10 cellular contexts compared by ENCODE assay signal in the genomic region with DNA sequence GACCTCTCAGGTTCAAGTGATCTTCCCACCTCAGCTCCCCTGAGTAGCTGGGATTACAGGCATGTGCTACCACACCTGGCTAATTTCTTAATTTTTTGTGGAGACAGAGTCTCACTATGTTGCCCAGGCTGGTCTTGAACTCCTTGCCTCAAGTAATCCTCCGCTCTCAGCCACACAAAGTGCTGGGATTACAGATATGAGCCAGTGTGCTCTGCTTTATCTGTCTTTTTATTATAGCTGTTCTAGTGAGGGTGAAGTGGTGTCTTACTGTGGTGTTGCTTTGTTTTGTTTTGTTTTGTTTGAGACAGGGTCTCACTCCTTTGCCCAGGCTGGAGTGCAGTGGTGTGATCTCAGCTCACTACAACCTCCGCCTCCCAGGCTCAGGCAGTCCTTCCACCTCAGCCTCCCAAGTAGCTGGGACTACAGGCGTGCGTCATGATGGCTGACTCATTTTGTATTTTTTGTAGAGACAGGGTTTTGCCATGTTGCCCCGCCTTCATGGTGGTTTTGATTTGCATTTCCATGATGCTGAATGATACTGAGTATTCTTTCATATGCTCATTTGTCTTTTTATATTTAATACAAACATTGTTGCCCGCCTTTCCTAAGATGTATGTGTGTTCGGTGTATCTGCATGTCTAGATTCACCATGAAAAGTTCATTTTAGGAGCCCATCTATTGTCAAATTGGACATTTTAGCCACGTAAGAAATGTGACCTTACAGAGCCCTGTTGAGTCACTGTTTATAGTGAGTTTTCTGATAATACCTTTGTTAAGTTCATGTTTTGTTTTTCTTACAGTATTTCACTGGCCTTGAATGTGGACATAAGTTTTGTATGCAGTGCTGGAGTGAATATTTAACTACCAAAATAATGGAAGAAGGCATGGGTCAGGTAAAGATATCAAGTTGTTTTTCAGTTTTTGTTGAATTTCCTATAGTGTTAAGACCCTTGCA.
DNase-seq lines count a peak whose midpoint lies in the region; ATAC-seq, FAIRE-seq and TF ChIP-seq lines count a peak whose summit lies in the region.
"Had no signal": no experiment of that assay in that cellular context is flagged by ENCODE, and none has a peak within 500 bp of the region (broad histone marks: within the 10 kb centered on the region; RNA-seq: fewer than 3 reads in every experiment).

No MANE protein-coding gene starts in this region.

- TF ChIP-seq CTCF in choroid plexus epithelial cell (conservative IDR thresholded peaks at IDR 0.05; ENCODE audit: low read depth, low read length): no peak

- peaks cover 8% of the 10 kb centered on the region for H3K4me1 Mint-ChIP-seq in activated CD4-positive, alpha-beta T cell treated with anti-CD3 and anti-CD28 coated beads, Interleukin-2, amount 10 ng/mL, durations not matched to agents 7 days and 5 days

- no peaks in the 10 kb centered on the region for H3K9me3 Mint-ChIP-seq in activated CD4-positive, alpha-beta T cell treated with anti-CD3 and anti-CD28 coated beads, Interleukin-2, amount 10 ng/mL, durations not matched to agents 7 days and 5 days

- H3K4me3 ChIP-seq in choroid plexus epithelial cell (ENCODE audit: low read depth, low read length): no peak overlapping the region

- TF ChIP-seq POLR2A in H54 (IDR thresholded peaks at IDR 0.05; ENCODE audit: low read depth, low read length): no peak

- DNase-seq in H54 (ENCODE audit: insufficient read length, low spot score) (no peak), choroid plexus epithelial cell (ENCODE audit: low read depth) (peak; percentile 86), DMS153 treated with DMSO at 0.1 percent for 48 hours (lab: John Stamatoyannopoulos, UW; ENCODE audit: unreplicated experiment) (no peak), NCI-H1092 (lab: John Stamatoyannopoulos, UW) (no peak), activated gamma-delta T cell (lab: John Stamatoyannopoulos, UW) (no peak)
- DNase-seq in activated CD4-positive, alpha-beta T cell treated with anti-CD3 and anti-CD28 coated beads, Interleukin-2, amount 10 ng/mL, durations not matched to agents 7 days and 5 days: peak; percentile 12
- peak; percentile 58 for DNase-seq in stimulated activated CD4-positive, alpha-beta T cell treated with anti-CD3 and anti-CD28 coated beads, Interleukin-15, amount 100 ng/mL, for 24 hours
- DNase-seq: KBM-7 had no signal

- peaks cover 18% of the 10 kb centered on the region for H3K36me3 Mint-ChIP-seq in activated CD4-positive, alpha-beta T cell treated with anti-CD3 and anti-CD28 coated beads, Interleukin-2, amount 10 ng/mL, durations not matched to agents 7 days and 5 days (ENCODE audit: low read depth)

- CTCF ChIA-PET in activated CD4-positive, alpha-beta T cell treated with anti-CD3 and anti-CD28 coated beads, Interleukin-2, amount 10 ng/mL, durations not matched to agents 7 days and 5 days (lab: Charles Lee): interaction anchor here (0.6 to 0.9 kb wide), 2 partner anchors 45 to 64 kb away, joined by 4 read pairs; no protein-coding TSS in a partner anchor

- peak overlapping the region; percentile 3 for H3K27ac Mint-ChIP-seq in activated CD4-positive, alpha-beta T cell treated with anti-CD3 and anti-CD28 coated beads, Interleukin-2, amount 10 ng/mL, durations not matched to agents 7 days and 5 days

- H3K4me3 Mint-ChIP-seq in activated CD4-positive, alpha-beta T cell treated with anti-CD3 and anti-CD28 coated beads, Interleukin-2, amount 10 ng/mL, durations not matched to agents 7 days and 5 days: no peak overlapping the region

- peak; percentile 81 for FAIRE-seq in H54 (lab: Jason Lieb, UNC)

- H3K27me3 Mint-ChIP-seq in activated CD4-positive, alpha-beta T cell treated with anti-CD3 and anti-CD28 coated beads, Interleukin-2, amount 10 ng/mL, durations not matched to agents 7 days and 5 days: no peaks in the 10 kb centered on the region

- POLR2A ChIA-PET in activated CD4-positive, alpha-beta T cell treated with anti-CD3 and anti-CD28 coated beads, Interleukin-2, amount 10 ng/mL, durations not matched to agents 7 days and 5 days (lab: Charles Lee): interaction anchor here (1.1 kb wide), 1 partner anchor 81 kb away, joined by 4 read pairs; no protein-coding TSS in a partner anchor

- no peak for ATAC-seq in HG03469 (IDR thresholded peaks at IDR 0.05; ENCODE audit: unreplicated experiment)
- ATAC-seq: Panc1 had no signal

Comparison
In these comparisons a context has a peak if more than half of its experiments do, and no peak if none do; other contexts are left out.
1. DNase-seq: peak in activated CD4-positive, alpha-beta T cell treated with anti-CD3 and anti-CD28 coated beads, Interleukin-2, amount 10 ng/mL, durations not matched to agents 7 days and 5 days (single experiment), choroid plexus epithelial cell (single experiment) and stimulated activated CD4-positive, alpha-beta T cell treated with anti-CD3 and anti-CD28 coated beads, Interleukin-15, amount 100 ng/mL, for 24 hours (single experiment); none in H54 (single experiment), DMS153 treated with DMSO at 0.1 percent for 48 hours (single experiment), NCI-H1092 (single experiment) and activated gamma-delta T cell (single experiment).